8 cellular contexts compared by ENCODE assay signal in the genomic region with DNA sequence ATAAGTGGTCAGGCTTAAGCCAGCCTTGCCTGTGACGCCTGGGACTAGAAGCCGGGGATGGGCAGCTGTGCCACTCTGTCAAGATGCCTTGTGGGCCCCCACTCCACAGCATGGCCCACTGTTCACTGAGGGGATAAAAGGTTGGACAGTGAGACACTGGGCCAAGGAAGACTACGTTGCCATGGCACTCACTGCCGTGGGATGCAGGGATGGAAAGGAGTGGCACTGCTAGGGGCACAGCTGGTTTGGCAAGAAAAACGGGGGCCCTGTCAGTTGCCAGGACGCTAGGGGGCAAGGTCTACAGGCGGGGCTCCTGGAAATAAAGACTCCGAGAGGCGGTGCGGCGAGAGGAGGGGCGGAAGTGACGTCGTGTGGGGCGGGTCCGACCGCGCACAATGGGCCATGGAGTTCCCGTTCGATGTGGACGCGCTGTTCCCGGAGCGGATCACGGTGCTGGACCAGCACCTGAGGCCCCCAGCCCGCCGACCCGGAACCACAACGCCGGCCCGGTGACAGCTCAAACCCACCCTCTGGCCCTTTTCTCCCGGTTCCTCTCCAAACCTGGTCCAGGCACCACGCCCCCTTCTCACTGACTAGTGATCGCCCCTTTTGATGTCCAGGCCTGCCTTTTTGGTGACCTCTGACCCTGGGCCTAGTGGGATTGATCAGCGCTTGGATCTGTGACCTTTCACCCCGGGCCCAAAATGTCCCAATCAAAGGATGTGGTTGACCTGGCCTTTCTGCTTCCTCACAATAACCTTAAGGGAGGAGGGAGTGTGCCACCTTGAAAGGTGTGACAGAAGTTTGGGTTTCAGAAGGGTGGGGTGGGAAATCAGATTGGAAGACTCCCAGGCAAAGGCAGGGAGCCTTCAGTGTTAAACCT. TPM values are rescaled to one million over a fixed set of nuclear protein-coding genes. Genes with fewer than 3 reads are reported as not detected.
DNase-seq lines count a peak whose midpoint lies in the region; ATAC-seq lines count a peak whose summit lies in the region.

A gene (plus strand): TSS at position 391 of the 883 bp plus-strand sequence.

- peak; percentile 80 for ATAC-seq in GM19035 (IDR thresholded peaks at IDR 0.05; ENCODE audit: unreplicated experiment)
- peak; percentile 93 for ATAC-seq in HG03354 (IDR thresholded peaks at IDR 0.05; ENCODE audit: poor library complexity, severe bottlenecking, unreplicated experiment)
- ATAC-seq in activated CD8-positive, alpha-beta T cell treated with anti-CD3 and anti-CD28 coated beads, Interleukin-2, amount 10 ng/mL, durations not matched to agents 7 days and 5 days: peak; percentile 98

- DNase-seq in AG08395 (ENCODE audit: low spot score) (peak; percentile 93), NCI-H82 treated with DMSO at 0.1 percent for 48 hours (lab: John Stamatoyannopoulos, UW; ENCODE audit: unreplicated experiment) (peak; percentile 47), lung microvascular endothelial cell (ENCODE audit: low read depth in 2 of 2) (peak; percentile 84 to 90)
- DNase-seq in activated CD8-positive, alpha-beta T cell treated with anti-CD3 and anti-CD28 coated beads, Interleukin-2, amount 10 ng/mL, durations not matched to agents 7 days and 5 days: peak; percentile 93
- peak; percentile 77 to 85 (median 80) for DNase-seq in stimulated activated CD4-positive, alpha-beta T cell treated with anti-CD3 and anti-CD28 coated beads, TNF-alpha, amount 100 ng/mL, for 4 hours (ENCODE audit: low read depth in 3 of 3)

- no peaks in the 10 kb centered on the region for H3K27me3 ChIP-seq in ectodermal cell (ENCODE audit: control insufficient read depth, insufficient read depth, low read length, poor library complexity, severe bottlenecking)

- H3K4me1 ChIP-seq in ectodermal cell (ENCODE audit: control insufficient read depth, insufficient read depth, low read length): peaks cover 11% of the 10 kb centered on the region

- H3K9me3 Mint-ChIP-seq in activated CD8-positive, alpha-beta T cell treated with anti-CD3 and anti-CD28 coated beads, Interleukin-2, amount 10 ng/mL, durations not matched to agents 7 days and 5 days (ENCODE audit: insufficient read depth): no peaks in the 10 kb centered on the region

- no peaks in the 10 kb centered on the region for H3K9me3 ChIP-seq in ectodermal cell (ENCODE audit: control insufficient read depth, low read length)

- peak within 1 kb of the TSS; percentile 82 for H3K27ac ChIP-seq in ectodermal cell (ENCODE audit: insufficient read depth, low read depth, low read length, poor library complexity, severe bottlenecking)

- peaks cover 48% of the 10 kb centered on the region for H3K36me3 ChIP-seq in ectodermal cell (ENCODE audit: control insufficient read depth, insufficient read depth, low read length)

- peak within 1 kb of the TSS; percentile 66 for H3K4me3 ChIP-seq in ectodermal cell (ENCODE audit: insufficient read depth, low read depth, low read length)

- H3K36me3 Mint-ChIP-seq in activated CD8-positive, alpha-beta T cell treated with anti-CD3 and anti-CD28 coated beads, Interleukin-2, amount 10 ng/mL, durations not matched to agents 7 days and 5 days (ENCODE audit: low read depth): peaks cover 51% of the 10 kb centered on the region

- POLR2A ChIA-PET in activated CD8-positive, alpha-beta T cell treated with anti-CD3 and anti-CD28 coated beads, Interleukin-2, amount 10 ng/mL, durations not matched to agents 7 days and 5 days (lab: Charles Lee): interaction anchor here (0.6 to 1.9 kb wide), 6 partner anchors 9 to 135 kb away, joined by 3 to 11 read pairs (median 3); a partner anchor contains a TSS

- CTCF ChIA-PET in activated CD8-positive, alpha-beta T cell treated with anti-CD3 and anti-CD28 coated beads, Interleukin-2, amount 10 ng/mL, durations not matched to agents 7 days and 5 days (lab: Charles Lee): interaction anchor here (0.7 to 1.6 kb wide), 9 partner anchors 9 to 145 kb away, joined by 3 to 7 read pairs (median 4); a partner anchor contains a TSS

- H3K4me3 Mint-ChIP-seq in activated CD8-positive, alpha-beta T cell treated with anti-CD3 and anti-CD28 coated beads, Interleukin-2, amount 10 ng/mL, durations not matched to agents 7 days and 5 days: peak within 1 kb of the TSS; percentile 92

- H3K4me1 Mint-ChIP-seq in activated CD8-positive, alpha-beta T cell treated with anti-CD3 and anti-CD28 coated beads, Interleukin-2, amount 10 ng/mL, durations not matched to agents 7 days and 5 days (ENCODE audit: low read depth): peaks cover 27% of the 10 kb centered on the region

- peak within 1 kb of the TSS; percentile 98 for H3K27ac Mint-ChIP-seq in activated CD8-positive, alpha-beta T cell treated with anti-CD3 and anti-CD28 coated beads, Interleukin-2, amount 10 ng/mL, durations not matched to agents 7 days and 5 days

- WGBS in ectodermal cell, 2 experiments: 6% methylated on average over 36 of the region's 36 CpGs

- H3K27me3 Mint-ChIP-seq in activated CD8-positive, alpha-beta T cell treated with anti-CD3 and anti-CD28 coated beads, Interleukin-2, amount 10 ng/mL, durations not matched to agents 7 days and 5 days (ENCODE audit: low read depth): no peaks in the 10 kb centered on the region

RNA-seq across cellular contexts. Expression of the gene that starts here (rescaled TPM):
- 10 to 100 TPM in 1 of 2 experiments, 1 to 10 TPM in 1; 10.0 to 10.5 TPM for total RNA-seq in activated CD8-positive, alpha-beta T cell treated with anti-CD3 and anti-CD28 coated beads, Interleukin-2, amount 10 ng/mL, durations not matched to agents 7 days and 5 days
- 83.3 TPM for polyA plus RNA-seq in ectodermal cell (2013, experiment 1 of 4)
- 77.4 TPM for polyA plus RNA-seq in ectodermal cell (2013, experiment 2 of 4)
- 63.2 TPM for polyA plus RNA-seq in ectodermal cell (2013, experiment 3 of 4)
- 72.8 TPM for polyA plus RNA-seq in ectodermal cell (2013, experiment 4 of 4)
- total RNA-seq in lung microvascular endothelial cell: 2.2 and 5.0 TPM in 2 replicates

Comparison
In these comparisons a context has a peak if more than half of its experiments do, and no peak if none do; other contexts are left out.
1. Peak in every context shown above with its lines: DNase-seq, ATAC-seq, H3K4me3 ChIP-seq and H3K27ac ChIP-seq.